In the genomic region with DNA sequence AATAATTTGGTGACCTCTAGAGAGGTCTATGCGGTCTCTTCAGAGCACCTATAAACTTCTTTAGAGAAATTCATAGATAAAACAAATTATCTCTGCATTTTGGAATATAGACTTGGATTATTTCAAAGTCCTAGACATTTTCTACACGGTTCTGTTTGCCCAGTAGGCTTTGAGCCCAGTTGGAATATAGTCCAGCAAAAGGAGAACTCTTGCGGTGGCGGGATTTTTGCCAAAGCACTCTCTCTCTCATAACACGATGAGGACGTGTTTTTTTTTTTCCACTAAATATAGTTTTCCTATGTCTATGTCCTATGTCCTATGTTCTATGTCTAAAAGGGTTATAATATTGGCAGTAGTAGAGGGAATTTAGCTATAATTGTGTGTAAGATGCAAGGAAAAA, we compare ENCODE assay signal across 20 cellular contexts.
"Had no signal": no experiment of that assay in that cellular context is flagged by ENCODE, and none has a peak within 500 bp of the region (broad histone marks: within the 10 kb centered on the region; RNA-seq: fewer than 3 reads in every experiment).

No MANE protein-coding gene starts in this region.

- DNase-seq: activated CD4-positive, alpha-beta memory T cell treated with anti-CD3 and anti-CD28 coated beads, Interleukin-2, amount 10 ng/mL, durations not matched to agents 7 days and 5 days; activated CD4-positive, alpha-beta T cell treated with anti-CD3 and anti-CD28 coated beads, Interleukin-2, amount 10 ng/mL, durations not matched to agents 24 days and 14 days; activated effector memory CD4-positive, alpha-beta T cell treated with anti-CD3 and anti-CD28 coated beads, Interleukin-2, amount 50 U/mL, for 16 hours; activated naive CD4-positive, alpha-beta T cell treated with anti-CD3 and anti-CD28 coated beads, Interleukin-2, amount 10 ng/mL, durations not matched to agents 7 days and 5 days; activated T-cell treated with anti-CD3 and anti-CD28 coated beads, Interleukin-2, amount 50 U/mL, for 72 hours; cerebellar nuclear complex; cortex of kidney; glutamatergic neuron; hypothalamus; naive thymus-derived CD8-positive, alpha-beta T cell; psoas muscle; stimulated activated CD4-positive, alpha-beta T cell treated with anti-CD3 and anti-CD28 coated beads, Interleukin-15, amount 100 ng/mL, for 24 hours had no signal

- H3K4me3 ChIP-seq: psoas muscle, right atrium auricular region, smooth muscle cell, upper lobe of left lung had no signal

- H3K4me1 ChIP-seq: psoas muscle had no signal

- H3K27ac ChIP-seq: epithelial cell of prostate, psoas muscle, right atrium auricular region, upper lobe of left lung, VCaP had no signal

- ATAC-seq: activated CD4-positive, CD25-positive, alpha-beta regulatory T cell treated with anti-CD3 and anti-CD28 coated beads, Interleukin-2, amount 50 U/mL, for 24 hours; activated T-cell treated with anti-CD3 and anti-CD28 coated beads, Interleukin-2, amount 50 U/mL, for 72 hours; naive thymus-derived CD8-positive, alpha-beta T cell; psoas muscle; SK-N-SH treated with all-trans-retinoic acid at 6 μM for 48 hours; stimulated activated memory B cell treated with anti-CD40 and anti-IgM and Interleukin-4, amounts not matched to agents 10 μg/mL and 1 μg/mL and 100 μg/mL, for 72 hours had no signal

- H3K27me3 ChIP-seq: right atrium auricular region, upper lobe of left lung had no signal

- H3K36me3 ChIP-seq: right atrium auricular region, upper lobe of left lung had no signal

- H3K9me3 ChIP-seq: psoas muscle, right atrium auricular region, upper lobe of left lung had no signal
